15 cellular contexts compared by ENCODE assay signal in genomic region chr10:114683162-114683561, GRCh38. TPM values are rescaled to one million over a fixed set of nuclear protein-coding genes. Genes with fewer than 3 reads are reported as not detected.
DNase-seq lines count a peak whose midpoint lies in the region; ATAC-seq, FAIRE-seq and TF ChIP-seq lines count a peak whose summit lies in the region.
"Had no signal": no experiment of that assay in that cellular context is flagged by ENCODE, and none has a peak within 500 bp of the region (broad histone marks: within the 10 kb centered on the region; RNA-seq: fewer than 3 reads in every experiment).

No MANE protein-coding gene starts in this region.

- H3K36me3 ChIP-seq in SK-N-MC (ENCODE audit: insufficient read depth, low read length), result no peaks in the 10 kb centered on the region
- no peaks in the 10 kb centered on the region for H3K36me3 ChIP-seq in lung (ENCODE audit: control insufficient read depth in 2 of 2, insufficient read depth in 2 of 2, low read length in 2 of 2)
- H3K36me3 ChIP-seq in transverse colon, result no peaks in the 10 kb centered on the region

- 45 to 61% methylated on average over 10 of the region's 10 CpGs for WGBS in lung, 2 donors
- WGBS in transverse colon (ENCODE audit: low coverage in 1 of 2), 2 donors, result 75 to 80% methylated on average over 9 to 10 of the region's 10 CpGs

- ATAC-seq in lung (ENCODE audit: insufficient read depth, low FRiP score), result peak; percentile 24
- ATAC-seq: stimulated activated naive CD8-positive, alpha-beta T cell treated with anti-CD3 and anti-CD28 coated beads, Interleukin-15, Interleukin-2, amounts not matched to agents 100 U/mL and 50 U/mL, for 24 hours had no signal

- intact Hi-C loops in transverse colon (cut with DNase I; ENCODE audit: low total_unique reads), result no loop called here

- no peak overlapping the region for H3K9ac ChIP-seq in SK-N-MC (ENCODE audit: insufficient read length)

- H3K9me3 ChIP-seq in SK-N-MC (ENCODE audit: low read depth, low read length), result no peaks in the 10 kb centered on the region
- peaks cover 0 to 1% of the 10 kb centered on the region in 2 donors for H3K9me3 ChIP-seq in lung (ENCODE audit: control insufficient read depth in 2 of 2, insufficient read depth in 1 of 2, low read length in 1 of 2)
- no peaks in the 10 kb centered on the region for H3K9me3 ChIP-seq in transverse colon

- H3K4me1 ChIP-seq in lung (ENCODE audit: control insufficient read depth in 2 of 2, insufficient read depth in 2 of 2, low read length in 2 of 2) (peaks cover 15 to 30% of the 10 kb centered on the region in 2 donors), transverse colon (peaks cover 0 to 50% (median 31%) of the 10 kb centered on the region in 4 donors)

- TF ChIP-seq CTCF in epithelial cell of proximal tubule (conservative IDR thresholded peaks at IDR 0.05; ENCODE audit: low read depth, low read length) (no peak), lung (IDR thresholded peaks at IDR 0.05; ENCODE audit: control extremely low read depth, extremely low read depth) (no peak), transverse colon (IDR thresholded peaks at IDR 0.05) (no peak)

- no peak for DNase-seq in SK-N-MC (ENCODE audit: low read depth, low spot score)
- DNase-seq in epithelial cell of proximal tubule (ENCODE audit: low read depth), result peak; percentile 76
- no peak for DNase-seq in lung (ENCODE audit: low spot score)
- DNase-seq in transverse colon, result no peak
- no peak for DNase-seq in HTR-8/SVneo (ENCODE audit: insufficient read length, low spot score)
- no peak for DNase-seq in SHP77 treated with DMSO at 0.1 percent for 48 hours (lab: John Stamatoyannopoulos, UW)
- DNase-seq in HuH-7 (ENCODE audit: low spot score), result no peak
- no peak for DNase-seq in activated naive CD4-positive, alpha-beta T cell (lab: John Stamatoyannopoulos, UW)
- DNase-seq: activated CD4-positive, alpha-beta memory T cell treated with anti-CD3 and anti-CD28 coated beads for 36 hours; CD8-positive, alpha-beta memory T cell; NCI-H2081; stimulated activated CD4-positive, alpha-beta T cell treated with anti-CD3 and anti-CD28 coated beads, Interleukin-4, amount 100 ng/mL, for 24 hours; stimulated activated naive CD8-positive, alpha-beta T cell treated with anti-CD3 and anti-CD28 coated beads, Interleukin-15, Interleukin-2, amounts not matched to agents 100 U/mL and 50 U/mL, for 24 hours; T-helper 9 cell had no signal

- no peak for TF ChIP-seq POLR2A in transverse colon (IDR thresholded peaks at IDR 0.05)

- H3K4me3 ChIP-seq in SK-N-MC (peak overlapping the region; percentile 51), epithelial cell of proximal tubule (ENCODE audit: low read depth, low read length) (peak overlapping the region; percentile 40), lung (peak overlapping the region; percentile 67), transverse colon (no peak overlapping the region)

- H3K27ac ChIP-seq in SK-N-MC (no peak overlapping the region), lung (ENCODE audit: low read depth in 1 of 2, low read length in 1 of 2) (peak overlapping the region; percentile 91 to 92), transverse colon (peak overlapping the region; percentile 82 to 87 (median 86))

- in situ Hi-C loops in transverse colon (cut with MboI; ENCODE audit: low pct_ligation_motif_present in 1 of 4, low pct_unique_long_range_greater_than_20kb in 1 of 4, low sequenced_read_pairs in 3 of 4), result loop anchor here in 1 of 4 donors (25.0 kb wide), 1 partner anchor 221 kb away; no protein-coding TSS in a partner anchor

- FAIRE-seq in HTR-8/SVneo (lab: Jason Lieb, UNC), result no peak
- FAIRE-seq: frontal cortex had no signal

- H3K27me3 ChIP-seq in lung (ENCODE audit: control insufficient read depth, insufficient read depth) (no peaks in the 10 kb centered on the region), transverse colon (no peaks in the 10 kb centered on the region)

- TF ChIP-seq EP300 in transverse colon (IDR thresholded peaks at IDR 0.05; ENCODE audit: low read depth), result no peak

RNA-seq across cellular contexts. Expression of gene ABLIM1, which starts 25.1 kb away (rescaled TPM):
- 12.4 and 30.2 TPM in 2 replicates for total RNA-seq in epithelial cell of proximal tubule
- 100 to 1,000 TPM in 1 of 2 donors, 10 to 100 TPM in 1; 93.4 to 135 TPM for total RNA-seq in lung
- polyA plus RNA-seq in lung, result 10 to 100 TPM; 20.0 to 26.4 TPM
- 100 to 1,000 TPM in 2 of 4 donors, 10 to 100 TPM in 2; 56.9 to 108 (median 96.1) TPM for total RNA-seq in transverse colon

Comparison
In these comparisons a context has a peak if more than half of its experiments do, and no peak if none do; other contexts are left out.
1. H3K4me3 ChIP-seq: peak in SK-N-MC (single experiment), epithelial cell of proximal tubule (single experiment) and lung (single experiment); none in transverse colon (0 of 4).